ENCODE assay signal across 1 cellular context in the genomic region with DNA sequence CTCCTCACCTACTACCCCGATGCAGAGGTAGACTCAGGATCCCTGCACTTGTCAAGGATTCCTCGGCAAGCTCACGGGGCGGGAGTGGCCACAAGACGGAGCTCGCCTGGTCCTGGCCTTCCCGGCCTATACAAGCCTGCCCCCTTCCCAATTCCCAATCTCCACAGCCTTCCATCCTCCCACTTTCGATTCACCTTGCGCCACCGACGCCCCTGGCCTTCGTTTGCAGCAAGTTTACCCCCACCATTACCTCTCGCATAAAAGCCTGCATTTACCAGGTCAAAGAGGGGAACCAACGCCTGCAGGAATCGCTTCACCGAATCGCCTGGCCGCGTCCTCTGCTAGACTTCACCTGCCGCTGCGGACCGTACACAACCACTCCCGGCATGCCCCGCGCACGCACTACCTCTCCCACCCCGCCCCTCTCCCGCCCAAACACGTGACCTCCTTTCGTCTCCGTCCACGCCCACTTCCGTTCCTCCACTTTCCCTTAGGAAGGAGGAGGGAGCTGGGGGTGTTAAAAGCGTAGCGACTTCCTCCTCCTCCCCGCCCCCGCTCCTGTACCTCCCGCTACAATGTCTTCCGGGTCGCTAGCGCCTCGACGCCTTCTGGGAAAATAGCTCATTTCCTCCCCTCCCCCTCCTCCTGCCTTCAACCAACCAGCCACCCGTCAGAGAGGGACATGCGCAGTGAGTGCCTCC.
A peak's percentile ranks its signal among the peaks of the same experiment; 100 is the strongest.
TF ChIP-seq lines count a peak whose summit lies in the region.

TSS of gene ORC4 (minus strand) at position 380 of the 701 bp plus-strand sequence. CDS start 44,779 bp downstream, outside the sequence.

TF ChIP-seq in WTC11, 78 proteins besides CTCF, POLR2A, EP300 and RAD21 (continued from another document and continues in another):
- TF ChIP-seq ZNF281 (CRISPR knock-in tag; IDR thresholded peaks at IDR 0.05) (peak; percentile 93; the same call in 1 of the 2 replicates), ZNF671 (CRISPR knock-in tag; IDR thresholded peaks at IDR 0.05) (no peak), ZNF263 (CRISPR knock-in tag; IDR thresholded peaks at IDR 0.05; ENCODE audit: low read depth) (no peak), CBFB (CRISPR knock-in tag; IDR thresholded peaks at IDR 0.05; ENCODE audit: low read depth) (peak; percentile 36; the same call in 1 of the 2 replicates), NR1H2 (CRISPR knock-in tag; IDR thresholded peaks at IDR 0.05) (no peak), FOXP1 (CRISPR knock-in tag; IDR thresholded peaks at IDR 0.05; ENCODE audit: borderline replicate concordance) (0 out of 2 replicates have a peak, but pooled peaks have one; percentile 85), EMX1 (CRISPR knock-in tag; IDR thresholded peaks at IDR 0.05) (no peak), ARID4B (CRISPR knock-in tag; IDR thresholded peaks at IDR 0.05; ENCODE audit: borderline replicate concordance) (peak; percentile 94; the same call in 1 of the 2 replicates), TP53 (CRISPR knock-in tag; IDR thresholded peaks at IDR 0.05) (no peak), GRHL2 (CRISPR knock-in tag; IDR thresholded peaks at IDR 0.05; ENCODE audit: insufficient replicate concordance, severe bottlenecking) (no peak), NR3C1 (CRISPR knock-in tag; conservative IDR thresholded peaks at IDR 0.05; ENCODE audit: low read depth) (no peak), SMAD4 (CRISPR knock-in tag; IDR thresholded peaks at IDR 0.05) (no peak), CREB1 (CRISPR knock-in tag; IDR thresholded peaks at IDR 0.05) (0 out of 2 replicates have a peak, but pooled peaks have one; percentile 16), SOX15 (CRISPR knock-in tag; IDR thresholded peaks at IDR 0.05) (no peak), STAT6 (CRISPR knock-in tag; conservative IDR thresholded peaks at IDR 0.05; ENCODE audit: low read depth) (no peak), PRRX2 (CRISPR knock-in tag; IDR thresholded peaks at IDR 0.05) (no peak), CREM (CRISPR knock-in tag; IDR thresholded peaks at IDR 0.05) (no peak), MYBL2 (CRISPR knock-in tag; IDR thresholded peaks at IDR 0.05) (0 out of 2 replicates have a peak, but pooled peaks have one; percentile 67), ATF6 (CRISPR knock-in tag; IDR thresholded peaks at IDR 0.05) (no peak), JAZF1 (CRISPR knock-in tag; IDR thresholded peaks at IDR 0.05) (no peak), MAX (CRISPR knock-in tag; IDR thresholded peaks at IDR 0.05) (peak; percentile 74), NFATC4 (CRISPR knock-in tag; IDR thresholded peaks at IDR 0.05) (no peak), TEAD1 (CRISPR knock-in tag; IDR thresholded peaks at IDR 0.05) (0 out of 2 replicates have a peak, but pooled peaks have one; percentile 48), IRF2 (CRISPR knock-in tag; IDR thresholded peaks at IDR 0.05; ENCODE audit: borderline replicate concordance, low read depth) (no peak), ZNF423 (CRISPR knock-in tag; IDR thresholded peaks at IDR 0.05) (no peak), GABPB1 (CRISPR knock-in tag; IDR thresholded peaks at IDR 0.05) (peak; percentile 78)
- TF ChIP-seq, protein P1, sequence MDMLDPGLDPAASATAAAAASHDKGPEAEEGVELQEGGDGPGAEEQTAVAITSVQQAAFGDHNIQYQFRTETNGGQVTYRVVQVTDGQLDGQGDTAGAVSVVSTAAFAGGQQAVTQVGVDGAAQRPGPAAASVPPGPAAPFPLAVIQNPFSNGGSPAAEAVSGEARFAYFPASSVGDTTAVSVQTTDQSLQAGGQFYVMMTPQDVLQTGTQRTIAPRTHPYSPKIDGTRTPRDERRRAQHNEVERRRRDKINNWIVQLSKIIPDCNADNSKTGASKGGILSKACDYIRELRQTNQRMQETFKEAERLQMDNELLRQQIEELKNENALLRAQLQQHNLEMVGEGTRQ (CRISPR knock-in tag; IDR thresholded peaks at IDR 0.05) = peak; percentile 94
- TF ChIP-seq, protein P2, sequence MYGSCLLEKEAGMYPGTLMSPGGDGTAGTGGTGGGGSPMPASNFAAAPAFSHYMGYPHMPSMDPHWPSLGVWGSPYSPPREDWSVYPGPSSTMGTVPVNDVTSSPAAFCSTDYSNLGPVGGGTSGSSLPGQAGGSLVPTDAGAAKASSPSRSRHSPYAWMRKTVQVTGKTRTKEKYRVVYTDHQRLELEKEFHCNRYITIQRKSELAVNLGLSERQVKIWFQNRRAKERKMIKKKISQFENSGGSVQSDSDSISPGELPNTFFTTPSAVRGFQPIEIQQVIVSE (CRISPR knock-in tag; IDR thresholded peaks at IDR 0.05; ENCODE audit: borderline replicate concordance) = no peak
- TF ChIP-seq, protein P3, sequence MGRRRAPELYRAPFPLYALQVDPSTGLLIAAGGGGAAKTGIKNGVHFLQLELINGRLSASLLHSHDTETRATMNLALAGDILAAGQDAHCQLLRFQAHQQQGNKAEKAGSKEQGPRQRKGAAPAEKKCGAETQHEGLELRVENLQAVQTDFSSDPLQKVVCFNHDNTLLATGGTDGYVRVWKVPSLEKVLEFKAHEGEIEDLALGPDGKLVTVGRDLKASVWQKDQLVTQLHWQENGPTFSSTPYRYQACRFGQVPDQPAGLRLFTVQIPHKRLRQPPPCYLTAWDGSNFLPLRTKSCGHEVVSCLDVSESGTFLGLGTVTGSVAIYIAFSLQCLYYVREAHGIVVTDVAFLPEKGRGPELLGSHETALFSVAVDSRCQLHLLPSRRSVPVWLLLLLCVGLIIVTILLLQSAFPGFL (CRISPR knock-in tag; IDR thresholded peaks at IDR 0.05; ENCODE audit: borderline replicate concordance) = 0 out of 2 replicates have a peak, but pooled peaks have one; percentile 30
- TF ChIP-seq, protein P4, sequence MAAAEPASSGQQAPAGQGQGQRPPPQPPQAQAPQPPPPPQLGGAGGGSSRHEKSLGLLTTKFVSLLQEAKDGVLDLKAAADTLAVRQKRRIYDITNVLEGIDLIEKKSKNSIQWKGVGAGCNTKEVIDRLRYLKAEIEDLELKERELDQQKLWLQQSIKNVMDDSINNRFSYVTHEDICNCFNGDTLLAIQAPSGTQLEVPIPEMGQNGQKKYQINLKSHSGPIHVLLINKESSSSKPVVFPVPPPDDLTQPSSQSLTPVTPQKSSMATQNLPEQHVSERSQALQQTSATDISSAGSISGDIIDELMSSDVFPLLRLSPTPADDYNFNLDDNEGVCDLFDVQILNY (CRISPR knock-in tag; IDR thresholded peaks at IDR 0.05) = no peak
- TF ChIP-seq, protein P5, sequence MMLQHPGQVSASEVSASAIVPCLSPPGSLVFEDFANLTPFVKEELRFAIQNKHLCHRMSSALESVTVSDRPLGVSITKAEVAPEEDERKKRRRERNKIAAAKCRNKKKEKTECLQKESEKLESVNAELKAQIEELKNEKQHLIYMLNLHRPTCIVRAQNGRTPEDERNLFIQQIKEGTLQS (CRISPR knock-in tag; conservative IDR thresholded peaks at IDR 0.05) = no peak
- TF ChIP-seq, protein P6, sequence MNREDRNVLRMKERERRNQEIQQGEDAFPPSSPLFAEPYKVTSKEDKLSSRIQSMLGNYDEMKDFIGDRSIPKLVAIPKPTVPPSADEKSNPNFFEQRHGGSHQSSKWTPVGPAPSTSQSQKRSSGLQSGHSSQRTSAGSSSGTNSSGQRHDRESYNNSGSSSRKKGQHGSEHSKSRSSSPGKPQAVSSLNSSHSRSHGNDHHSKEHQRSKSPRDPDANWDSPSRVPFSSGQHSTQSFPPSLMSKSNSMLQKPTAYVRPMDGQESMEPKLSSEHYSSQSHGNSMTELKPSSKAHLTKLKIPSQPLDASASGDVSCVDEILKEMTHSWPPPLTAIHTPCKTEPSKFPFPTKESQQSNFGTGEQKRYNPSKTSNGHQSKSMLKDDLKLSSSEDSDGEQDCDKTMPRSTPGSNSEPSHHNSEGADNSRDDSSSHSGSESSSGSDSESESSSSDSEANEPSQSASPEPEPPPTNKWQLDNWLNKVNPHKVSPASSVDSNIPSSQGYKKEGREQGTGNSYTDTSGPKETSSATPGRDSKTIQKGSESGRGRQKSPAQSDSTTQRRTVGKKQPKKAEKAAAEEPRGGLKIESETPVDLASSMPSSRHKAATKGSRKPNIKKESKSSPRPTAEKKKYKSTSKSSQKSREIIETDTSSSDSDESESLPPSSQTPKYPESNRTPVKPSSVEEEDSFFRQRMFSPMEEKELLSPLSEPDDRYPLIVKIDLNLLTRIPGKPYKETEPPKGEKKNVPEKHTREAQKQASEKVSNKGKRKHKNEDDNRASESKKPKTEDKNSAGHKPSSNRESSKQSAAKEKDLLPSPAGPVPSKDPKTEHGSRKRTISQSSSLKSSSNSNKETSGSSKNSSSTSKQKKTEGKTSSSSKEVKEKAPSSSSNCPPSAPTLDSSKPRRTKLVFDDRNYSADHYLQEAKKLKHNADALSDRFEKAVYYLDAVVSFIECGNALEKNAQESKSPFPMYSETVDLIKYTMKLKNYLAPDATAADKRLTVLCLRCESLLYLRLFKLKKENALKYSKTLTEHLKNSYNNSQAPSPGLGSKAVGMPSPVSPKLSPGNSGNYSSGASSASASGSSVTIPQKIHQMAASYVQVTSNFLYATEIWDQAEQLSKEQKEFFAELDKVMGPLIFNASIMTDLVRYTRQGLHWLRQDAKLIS (CRISPR knock-in tag; IDR thresholded peaks at IDR 0.05; ENCODE audit: borderline replicate concordance) = peak; percentile 63; the same call in 1 of the 2 replicates
